ENCODE assay signal across 8 cellular contexts in the genomic region with DNA sequence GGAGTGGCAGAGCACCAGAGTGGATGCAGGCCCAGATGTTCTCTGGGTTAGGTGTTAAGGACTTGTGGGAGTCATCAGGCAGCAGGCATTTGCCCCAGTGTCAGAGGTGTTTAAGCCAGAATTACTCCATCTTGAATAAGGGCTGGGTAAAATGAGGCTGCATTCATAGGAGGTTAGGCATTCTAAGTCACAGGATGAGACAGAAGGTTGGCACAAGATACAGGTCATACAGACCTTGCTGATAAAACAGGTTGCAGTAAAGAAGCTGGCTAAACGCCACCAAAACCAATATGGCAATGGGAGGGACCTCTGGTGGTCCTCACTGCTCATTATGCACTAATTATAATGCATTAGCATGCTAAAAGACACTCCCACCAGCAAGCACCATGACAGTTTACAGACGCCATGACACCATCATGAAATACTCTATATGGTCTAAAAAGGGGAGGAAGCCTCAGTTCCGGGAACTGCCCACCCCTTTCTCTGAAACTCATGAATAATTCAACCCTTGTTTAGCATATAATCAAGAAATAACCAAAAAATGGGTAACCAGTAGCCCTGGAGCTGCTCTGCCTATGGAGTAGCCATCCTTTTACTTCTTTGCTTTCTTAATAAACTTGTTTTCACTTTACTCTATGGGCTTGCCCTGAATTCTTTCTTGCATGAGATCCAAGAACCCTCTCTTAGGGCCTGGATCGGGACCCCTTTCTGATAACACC. TPM values are rescaled to one million over a fixed set of nuclear protein-coding genes. Genes with fewer than 3 reads are reported as not detected.
DNase-seq lines count a peak whose midpoint lies in the region; ATAC-seq and TF ChIP-seq lines count a peak whose summit lies in the region.

No MANE protein-coding gene starts in this region.

- ATAC-seq in DND-41 (ENCODE audit: insufficient read depth, low read depth) (peak; percentile 55), HG03432 (IDR thresholded peaks at IDR 0.05; ENCODE audit: unreplicated experiment) (peak; percentile 26), GM18498 (IDR thresholded peaks at IDR 0.05; ENCODE audit: unreplicated experiment) (no peak), GM18519 (IDR thresholded peaks at IDR 0.05; ENCODE audit: low FRiP score, unreplicated experiment) (no peak)

- H4K20me1 ChIP-seq in DND-41 (ENCODE audit: insufficient read depth, low read length) = peaks cover 15% of the 10 kb centered on the region

- DNase-seq in DND-41 (peak; percentile 78), epithelial cell of esophagus (ENCODE audit: low read depth) (no peak), spleen (no peak), AG20443 (ENCODE audit: low spot score) (no peak)
- DNase-seq in activated CD4-positive, alpha-beta T cell treated with anti-CD3 and anti-CD28 coated beads, Interleukin-2, amount 10 ng/mL, durations not matched to agents 7 days and 5 days = peak; percentile 80

- 55 to 72% (median 58%) methylated on average over 4 of the region's 4 CpGs for WGBS in spleen, 5 donors

- H3K9ac ChIP-seq in DND-41 (ENCODE audit: low read depth, low read length) = peak overlapping the region; percentile 98

- CTCF ChIA-PET in activated CD4-positive, alpha-beta T cell treated with anti-CD3 and anti-CD28 coated beads, Interleukin-2, amount 10 ng/mL, durations not matched to agents 7 days and 5 days (lab: Charles Lee) = interaction anchor here (1.2 kb wide), 2 partner anchors 52 to 83 kb away, joined by 3 read pairs; no protein-coding TSS in a partner anchor

- H3K9me3 ChIP-seq in DND-41 (ENCODE audit: insufficient read depth, low read length, severe bottlenecking) (no peaks in the 10 kb centered on the region), spleen (no peaks in the 10 kb centered on the region)

- TF ChIP-seq CTCF in DND-41 (IDR thresholded peaks at IDR 0.05; ENCODE audit: borderline replicate concordance, extremely low read depth, low read length, poor library complexity, severe bottlenecking) = no peak
- TF ChIP-seq CTCF in epithelial cell of esophagus (IDR thresholded peaks at IDR 0.05; ENCODE audit: insufficient read depth, low read depth, low read length, missing control alignments) = no peak
- no peak for TF ChIP-seq CTCF in spleen (IDR thresholded peaks at IDR 0.05 in 8 of 11, conservative IDR thresholded peaks at IDR 0.05 in 3 of 11)

- H3K36me3 ChIP-seq in DND-41 (ENCODE audit: insufficient read depth, low read length) (peaks cover 36% of the 10 kb centered on the region), spleen (peaks cover 0 to 19% (median 4%) of the 10 kb centered on the region in 6 donors)

- peaks cover 40% of the 10 kb centered on the region for H3K4me1 ChIP-seq in DND-41 (ENCODE audit: insufficient read depth, low read length)
- H3K4me1 ChIP-seq in spleen = peaks cover 10 to 70% (median 38%) of the 10 kb centered on the region in 6 donors

- no peaks in the 10 kb centered on the region for H3K27me3 Mint-ChIP-seq in activated CD4-positive, alpha-beta T cell treated with anti-CD3 and anti-CD28 coated beads, Interleukin-2, amount 10 ng/mL, durations not matched to agents 7 days and 5 days

- H3K27ac ChIP-seq in DND-41 (ENCODE audit: low read length) (peak overlapping the region; percentile 99), spleen (peak overlapping the region; percentile 84 to 95 (median 92))

- no peaks in the 10 kb centered on the region for H3K27me3 ChIP-seq in DND-41 (ENCODE audit: insufficient read depth, low read length, poor library complexity)
- H3K27me3 ChIP-seq in spleen (replicated peaks in 1 of 7) = peaks cover 0 to 4% (median 0%) of the 10 kb centered on the region in 7 donors

- no peak for TF ChIP-seq POLR2A in spleen (IDR thresholded peaks at IDR 0.05)

- H3K36me3 Mint-ChIP-seq in activated CD4-positive, alpha-beta T cell treated with anti-CD3 and anti-CD28 coated beads, Interleukin-2, amount 10 ng/mL, durations not matched to agents 7 days and 5 days (ENCODE audit: low read depth) = peaks cover 33% of the 10 kb centered on the region

- peaks cover 39% of the 10 kb centered on the region for H3K4me1 Mint-ChIP-seq in activated CD4-positive, alpha-beta T cell treated with anti-CD3 and anti-CD28 coated beads, Interleukin-2, amount 10 ng/mL, durations not matched to agents 7 days and 5 days

- H3K4me3 Mint-ChIP-seq in activated CD4-positive, alpha-beta T cell treated with anti-CD3 and anti-CD28 coated beads, Interleukin-2, amount 10 ng/mL, durations not matched to agents 7 days and 5 days = peak overlapping the region; percentile 97

- intact Hi-C loops in spleen (cut with DNase I; ENCODE audit: low total_unique reads) = no loop called here

- peak overlapping the region; percentile 84 for H3K4me2 ChIP-seq in DND-41 (ENCODE audit: insufficient read depth, low read length)

- peak overlapping the region; percentile 65 to 94 for H3K4me3 ChIP-seq in DND-41 (ENCODE audit: low read depth in 1 of 2, low read length in 2 of 2)
- H3K4me3 ChIP-seq in epithelial cell of esophagus (ENCODE audit: low read length) = peak overlapping the region; percentile 72
- peak overlapping the region; percentile 46 to 75 (median 62) for H3K4me3 ChIP-seq in spleen

- H3K79me2 ChIP-seq in DND-41 (ENCODE audit: insufficient read depth, low read length) = peaks cover 57% of the 10 kb centered on the region

- peak overlapping the region; percentile 96 for H2AFZ ChIP-seq in DND-41 (ENCODE audit: low read depth, low read length)

- peak overlapping the region; percentile 99 for H3K27ac Mint-ChIP-seq in activated CD4-positive, alpha-beta T cell treated with anti-CD3 and anti-CD28 coated beads, Interleukin-2, amount 10 ng/mL, durations not matched to agents 7 days and 5 days

- POLR2A ChIA-PET in activated CD4-positive, alpha-beta T cell treated with anti-CD3 and anti-CD28 coated beads, Interleukin-2, amount 10 ng/mL, durations not matched to agents 7 days and 5 days (lab: Charles Lee) = no interaction called here

- H3K9me3 Mint-ChIP-seq in activated CD4-positive, alpha-beta T cell treated with anti-CD3 and anti-CD28 coated beads, Interleukin-2, amount 10 ng/mL, durations not matched to agents 7 days and 5 days = no peaks in the 10 kb centered on the region

RNA-seq across cellular contexts. Expression of a gene that starts 0.9 kb away (rescaled TPM):
- 10 to 100 TPM; 12.8 to 14.9 TPM for total RNA-seq in activated CD4-positive, alpha-beta T cell treated with anti-CD3 and anti-CD28 coated beads, Interleukin-2, amount 10 ng/mL, durations not matched to agents 7 days and 5 days
- total RNA-seq in spleen = 10 to 100 TPM in 5 of 7 donors, 1 to 10 TPM in 2; 7.4 to 21.7 (median 14.3) TPM
- polyA plus RNA-seq in spleen = 10 to 100 TPM in 1 of 3 donors, 1 to 10 TPM in 2; 4.2 to 12.0 (median 7.3) TPM

RNA-seq across cellular contexts. Expression of a gene that starts 1.1 kb away (rescaled TPM):
- total RNA-seq in activated CD4-positive, alpha-beta T cell treated with anti-CD3 and anti-CD28 coated beads, Interleukin-2, amount 10 ng/mL, durations not matched to agents 7 days and 5 days = 1 to 10 TPM; 5.0 to 6.1 TPM
- total RNA-seq in spleen = 10 to 100 TPM in 4 of 7 donors, 1 to 10 TPM in 3; 6.6 to 18.6 (median 10.8) TPM
- 1 to 10 TPM in 2 of 3 donors, under 1 TPM in 1; 0.78 to 2.6 (median 1.6) TPM for polyA plus RNA-seq in spleen

RNA-seq across cellular contexts. Expression of a gene that starts 19.2 kb away (rescaled TPM):
- not detected for total RNA-seq in activated CD4-positive, alpha-beta T cell treated with anti-CD3 and anti-CD28 coated beads, Interleukin-2, amount 10 ng/mL, durations not matched to agents 7 days and 5 days
- 100 to 1,000 TPM in 3 of 7 donors, 10 to 100 TPM in 4; 39.7 to 117 (median 83.6) TPM for total RNA-seq in spleen
- 100 to 1,000 TPM; 165 to 292 (median 176) TPM for polyA plus RNA-seq in spleen

RNA-seq across cellular contexts. Expression of a gene that starts 46.3 kb away (rescaled TPM):
- 10 to 100 TPM; 45.1 to 54.6 TPM for total RNA-seq in activated CD4-positive, alpha-beta T cell treated with anti-CD3 and anti-CD28 coated beads, Interleukin-2, amount 10 ng/mL, durations not matched to agents 7 days and 5 days
- 100 to 1,000 TPM in 6 of 7 donors, 10 to 100 TPM in 1; 99.3 to 126 (median 114) TPM for total RNA-seq in spleen
- polyA plus RNA-seq in spleen = 10 to 100 TPM; 47.9 to 75.7 (median 55.0) TPM

RNA-seq across cellular contexts. Expression of a gene that starts 56.9 kb away (rescaled TPM):
- 1 to 10 TPM; 4.2 to 4.4 TPM for total RNA-seq in activated CD4-positive, alpha-beta T cell treated with anti-CD3 and anti-CD28 coated beads, Interleukin-2, amount 10 ng/mL, durations not matched to agents 7 days and 5 days
- total RNA-seq in spleen = 1 to 10 TPM; 2.2 to 5.7 (median 4.5) TPM
- polyA plus RNA-seq in spleen = 1 to 10 TPM; 2.0 to 2.9 (median 2.6) TPM

Comparison
In these comparisons a context has a peak if more than half of its experiments do, and no peak if none do; other contexts are left out.
1. ATAC-seq: peak in DND-41 (single experiment) and HG03432 (single experiment); none in GM18498 (single experiment) and GM18519 (single experiment).
2. DNase-seq: peak in DND-41 (single experiment) and activated CD4-positive, alpha-beta T cell treated with anti-CD3 and anti-CD28 coated beads, Interleukin-2, amount 10 ng/mL, durations not matched to agents 7 days and 5 days (single experiment); none in epithelial cell of esophagus (single experiment), spleen (single experiment) and AG20443 (single experiment).
3. RNA of a gene that starts 19.2 kb away (total RNA-seq): 39.7 to 117 TPM in spleen; not detected in activated CD4-positive, alpha-beta T cell treated with anti-CD3 and anti-CD28 coated beads, Interleukin-2, amount 10 ng/mL, durations not matched to agents 7 days and 5 days; every median in the first group is over 10 times any median in the second.
4. Peak in every context shown above with its lines, with median percentiles within 50 percentile points of each other: H3K4me3 ChIP-seq.